ENCODE assay signal across 16 cellular contexts in the genomic region with DNA sequence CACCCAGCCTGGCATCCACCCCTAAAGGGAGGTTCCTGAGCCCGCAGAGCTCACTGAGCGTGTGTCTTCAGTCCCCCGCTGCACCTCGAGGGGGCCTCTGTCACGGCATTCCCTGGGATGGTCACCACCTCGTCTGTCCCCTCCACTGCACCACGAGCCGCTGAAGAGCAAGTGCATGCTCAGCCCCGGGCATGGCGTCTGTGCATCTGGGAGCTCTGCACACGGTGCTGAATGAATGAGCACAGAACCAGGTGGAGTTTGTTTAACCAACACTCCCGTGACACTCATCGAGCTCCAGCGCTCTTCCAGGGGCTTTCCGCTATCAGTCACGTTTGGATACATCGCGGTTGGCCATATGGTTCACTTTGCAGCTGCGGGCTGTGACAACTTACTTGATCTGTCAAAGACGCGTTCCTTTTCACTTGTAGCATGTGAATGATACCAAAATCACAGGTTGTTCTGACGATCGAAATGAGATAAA. TPM values are rescaled to one million over a fixed set of nuclear protein-coding genes. Genes with fewer than 3 reads are reported as not detected.
DNase-seq lines count a peak whose midpoint lies in the region; FAIRE-seq and TF ChIP-seq lines count a peak whose summit lies in the region.
"Had no signal": no experiment of that assay in that cellular context is flagged by ENCODE, and none has a peak within 500 bp of the region (broad histone marks: within the 10 kb centered on the region; RNA-seq: fewer than 3 reads in every experiment).

No MANE protein-coding gene starts in this region.

- H3K27me3 ChIP-seq in BLaER1: no peaks in the 10 kb centered on the region
- H3K27me3 ChIP-seq: dorsolateral prefrontal cortex had no signal

- H3K36me3 ChIP-seq in BLaER1: no peaks in the 10 kb centered on the region
- H3K36me3 ChIP-seq: HAP-1 had no signal

- TF ChIP-seq POLR2A in GM12892 (IDR thresholded peaks at IDR 0.05; ENCODE audit: low read depth, low read length): no peak

- DNase-seq in GM12892 (ENCODE audit: insufficient read length) (no peak), NCI-H774 (lab: John Stamatoyannopoulos, UW) (peak; percentile 45), kidney tubule cell (ENCODE audit: low spot score) (peak; percentile 32), iPS-NIHi7 (ENCODE audit: extremely low spot score) (no peak), 8988T (no peak), GF-D8 (lab: John Stamatoyannopoulos, UW) (no peak), NCI-H2196 treated with DMSO at 0.1 percent for 48 hours (lab: John Stamatoyannopoulos, UW; ENCODE audit: unreplicated experiment) (no peak)
- DNase-seq: CD4-positive, alpha-beta memory T cell; NCI-H2081 treated with DMSO at 0.1 percent for 48 hours; nucleus accumbens; stimulated activated naive CD4-positive, alpha-beta T cell had no signal

- H3K9me3 ChIP-seq in BLaER1: no peaks in the 10 kb centered on the region
- H3K9me3 ChIP-seq: HAP-1 had no signal

- H3K9ac ChIP-seq in BLaER1: peak overlapping the region; percentile 34; the same call in 1 of the 2 replicates

- peak overlapping the region; percentile 59 for H3K27ac ChIP-seq in BLaER1
- H3K27ac ChIP-seq: dorsolateral prefrontal cortex had no signal

- peak overlapping the region; percentile 75 for H3K4me2 ChIP-seq in BLaER1

- H3K4me1 ChIP-seq in BLaER1: peaks cover 40% of the 10 kb centered on the region
- H3K4me1 ChIP-seq: HAP-1 had no signal

- FAIRE-seq in GM12892 (lab: Jason Lieb, UNC): peak; percentile 58
- FAIRE-seq: GM12891 had no signal

- no peaks in the 10 kb centered on the region for H4K20me1 ChIP-seq in BLaER1

- 0 out of 2 replicates have a peak overlapping the region, but pooled peaks have one; percentile 7 for H3K4me3 ChIP-seq in BLaER1
- H3K4me3 ChIP-seq: dorsolateral prefrontal cortex, HAP-1 had no signal

RNA-seq across cellular contexts. Expression of gene ALLC, which starts 9.2 kb away (rescaled TPM):
- not detected for polyA plus RNA-seq in GM12892 (2012; ENCODE audit: missing spikeins)
- polyA plus RNA-seq: CD4-positive, alpha-beta memory T cell had no signal

RNA-seq across cellular contexts. Expression of gene DCDC2C, which starts 36.2 kb away (rescaled TPM):
- not detected for polyA plus RNA-seq in GM12892 (2012; ENCODE audit: missing spikeins)
- polyA plus RNA-seq: CD4-positive, alpha-beta memory T cell; liver had no signal

Comparison
In these comparisons a context has a peak if more than half of its experiments do, and no peak if none do; other contexts are left out.
1. DNase-seq: peak in NCI-H774 (single experiment) and kidney tubule cell (single experiment); none in GM12892 (single experiment), iPS-NIHi7 (single experiment), 8988T (single experiment), GF-D8 (single experiment) and NCI-H2196 treated with DMSO at 0.1 percent for 48 hours (single experiment).